In the genomic region with DNA sequence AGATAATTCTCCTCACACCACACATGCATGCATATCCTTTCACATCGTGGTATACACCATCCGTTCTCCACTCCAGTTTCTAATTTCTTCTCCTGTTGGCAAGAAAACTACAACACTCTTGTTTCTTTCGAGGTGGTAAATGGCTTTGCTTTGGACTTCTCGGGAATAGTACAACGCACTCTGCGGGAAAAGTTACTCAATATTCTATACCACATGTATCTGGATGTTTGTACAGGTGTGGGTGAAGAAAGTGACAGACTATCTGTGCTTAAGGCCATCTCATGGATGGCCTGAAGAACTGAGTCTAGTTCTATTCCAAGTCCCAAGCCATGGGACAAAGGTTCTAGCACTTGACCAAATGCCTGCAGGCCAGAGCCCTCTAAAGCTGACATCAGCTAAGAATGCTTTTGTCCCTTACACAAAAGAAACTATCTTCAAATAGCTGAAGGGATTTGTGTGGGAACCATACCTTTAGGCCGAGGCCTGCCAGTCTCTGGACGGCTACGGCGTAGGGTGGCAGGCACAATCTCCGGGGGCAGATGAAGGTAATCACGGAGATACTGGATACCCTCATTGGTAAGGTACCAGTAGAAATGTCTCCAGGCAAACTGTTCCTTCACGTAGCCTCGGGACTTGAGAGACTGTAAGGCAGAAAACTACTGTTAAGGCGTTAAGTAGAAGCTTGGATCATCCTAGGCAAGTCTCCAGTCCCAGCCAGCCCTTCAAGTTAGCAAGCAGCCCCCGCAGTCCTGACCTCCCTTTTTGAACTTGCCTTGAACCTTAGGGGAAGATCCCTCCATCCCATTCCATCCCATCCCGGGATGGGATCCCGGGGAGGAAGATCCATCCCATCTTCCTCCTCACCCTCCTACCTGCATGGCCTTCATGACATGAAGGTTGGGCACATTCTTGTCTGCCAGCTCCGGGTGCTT, we compare ENCODE assay signal across 9 cellular contexts. TPM values are rescaled to one million over a fixed set of nuclear protein-coding genes. Genes with fewer than 3 reads are reported as not detected.
DNase-seq lines count a peak whose midpoint lies in the region; ATAC-seq and TF ChIP-seq lines count a peak whose summit lies in the region.
"Had no signal": no experiment of that assay in that cellular context is flagged by ENCODE, and none has a peak within 500 bp of the region (broad histone marks: within the 10 kb centered on the region; RNA-seq: fewer than 3 reads in every experiment).

No MANE protein-coding gene starts in this region.

- no peaks in the 10 kb centered on the region for H3K27me3 ChIP-seq in left ventricle myocardium inferior (ENCODE audit: low read depth)
- H3K27me3 ChIP-seq in body of pancreas = no peaks in the 10 kb centered on the region
- H3K27me3 ChIP-seq in upper lobe of right lung = no peaks in the 10 kb centered on the region

- peak overlapping the region; percentile 91 for H3K4me3 ChIP-seq in left ventricle myocardium inferior
- H3K4me3 ChIP-seq in body of pancreas = peak overlapping the region; percentile 60 to 74
- peak overlapping the region; percentile 92 for H3K4me3 ChIP-seq in upper lobe of right lung

- H3K27ac ChIP-seq in left ventricle myocardium inferior (replicated peaks) = no peak overlapping the region
- H3K27ac ChIP-seq in body of pancreas = peak overlapping the region in 3 of 4 donors; percentile 70 to 91 (median 86)
- peak overlapping the region; percentile 86 for H3K27ac ChIP-seq in upper lobe of right lung

- ATAC-seq in Right ventricle myocardium superior (ENCODE audit: poor library complexity) = no peak
- no peak for ATAC-seq in body of pancreas
- no peak for ATAC-seq in memory B cell (ENCODE audit: low read depth)
- no peak for ATAC-seq in upper lobe of right lung
- no peak for ATAC-seq in HG03280 (IDR thresholded peaks at IDR 0.05; ENCODE audit: unreplicated experiment)
- ATAC-seq in GM19467 (IDR thresholded peaks at IDR 0.05; ENCODE audit: unreplicated experiment) = no peak

- H3K27me3 Mint-ChIP-seq in memory B cell = no peaks in the 10 kb centered on the region

- WGBS in body of pancreas, 2 donors = 57 to 64% methylated on average over 17 to 19 of the region's 19 CpGs

- DNase-seq in left ventricle myocardium inferior (no peak), Right ventricle myocardium superior (no peak), body of pancreas (no peak), memory B cell (ENCODE audit: low spot score in 2 of 2) (no peak), upper lobe of right lung (no peak), GDM1 (lab: John Stamatoyannopoulos, UW) (no peak)
- DNase-seq: NCI-H1105 treated with DMSO at 0.1 percent for 48 hours had no signal

- H3K36me3 ChIP-seq in left ventricle myocardium inferior (peaks cover 54% of the 10 kb centered on the region), body of pancreas (replicated peaks in 1 of 2; ENCODE audit: insufficient read depth in 1 of 2, low read depth in 2 of 2) (peaks cover 7 to 36% of the 10 kb centered on the region in 2 donors), upper lobe of right lung (peaks cover 54% of the 10 kb centered on the region)

- H3K9me3 ChIP-seq in left ventricle myocardium inferior (replicated peaks) = no peaks in the 10 kb centered on the region
- H3K9me3 ChIP-seq in body of pancreas = no peaks in the 10 kb centered on the region
- no peaks in the 10 kb centered on the region for H3K9me3 ChIP-seq in upper lobe of right lung

- peak overlapping the region; percentile 97 for H3K4me3 Mint-ChIP-seq in memory B cell

- H3K4me1 ChIP-seq in left ventricle myocardium inferior (peaks cover 35% of the 10 kb centered on the region), body of pancreas (peaks cover 21% of the 10 kb centered on the region), upper lobe of right lung (peaks cover 17% of the 10 kb centered on the region)

- H3K27ac Mint-ChIP-seq in memory B cell = peak overlapping the region; percentile 97

- H3K36me3 Mint-ChIP-seq in memory B cell = peaks cover 16% of the 10 kb centered on the region

- TF ChIP-seq CTCF in left ventricle myocardium inferior (IDR thresholded peaks at IDR 0.05; ENCODE audit: borderline replicate concordance) (no peak), body of pancreas (IDR thresholded peaks at IDR 0.05) (no peak), upper lobe of right lung (IDR thresholded peaks at IDR 0.05) (no peak)

- H3K9me3 Mint-ChIP-seq in memory B cell = no peaks in the 10 kb centered on the region

- peaks cover 12% of the 10 kb centered on the region for H3K4me1 Mint-ChIP-seq in memory B cell

- TF ChIP-seq POLR2A in body of pancreas (IDR thresholded peaks at IDR 0.05) = no peak

- intact Hi-C loops in left ventricle myocardium inferior (cut with micrococcal nuclease) (no loop called here), Right ventricle myocardium superior (cut with DNase I) (no loop called here), body of pancreas (cut with DNase I) (no loop called here), upper lobe of right lung (cut with DNase I) (no loop called here)

RNA-seq across cellular contexts. Expression of a gene that starts 1.4 kb away (rescaled TPM):
- total RNA-seq in left ventricle myocardium inferior (678 TPM), Right ventricle myocardium superior (638 TPM), body of pancreas (1,000 to 10,000 TPM; 1,206 to 1,361 TPM), upper lobe of right lung (875 TPM)

RNA-seq across cellular contexts. Expression of a gene that starts 32.0 kb away (rescaled TPM):
- total RNA-seq in left ventricle myocardium inferior (50.1 TPM), Right ventricle myocardium superior (49.6 TPM), body of pancreas (10 to 100 TPM; 14.2 to 22.1 TPM), upper lobe of right lung (29.1 TPM)

RNA-seq across cellular contexts. Expression of a gene that starts 41.4 kb away (rescaled TPM):
- total RNA-seq in left ventricle myocardium inferior (15.2 TPM), Right ventricle myocardium superior (11.3 TPM), body of pancreas (under 1 TPM in 1 of 2 donors, not detected in 1; 0.52 TPM), upper lobe of right lung (not detected)
